ENCODE assay signal across 1 cellular context in genomic region chr3:171704002-171704401, GRCh38.
TF ChIP-seq lines count a peak whose summit lies in the region.

No MANE protein-coding gene starts in this region.

TF ChIP-seq in H1, 55 proteins besides CTCF, POLR2A, EP300 and RAD21 (continued from another document):
- no peak for TF ChIP-seq CTBP2 (IDR thresholded peaks at IDR 0.05; ENCODE audit: borderline replicate concordance, insufficient read depth, insufficient read length, low read length)
- TF ChIP-seq SAP30 (IDR thresholded peaks at IDR 0.05; ENCODE audit: insufficient read depth, insufficient replicate concordance, low read length): no peak
- no peak for TF ChIP-seq RNF2 (IDR thresholded peaks at IDR 0.05; ENCODE audit: borderline replicate concordance, low read depth, low read length, missing control alignments, poor library complexity, severe bottlenecking)
- no peak for TF ChIP-seq KDM5A (IDR thresholded peaks at IDR 0.05; ENCODE audit: low read length)
- no peak for TF ChIP-seq CHD1 (IDR thresholded peaks at IDR 0.05; ENCODE audit: low read depth, low read length)
- no peak for TF ChIP-seq SIRT6 (IDR thresholded peaks at IDR 0.05; ENCODE audit: low read length)
- TF ChIP-seq TEAD4 (IDR thresholded peaks at IDR 0.05; ENCODE audit: low read depth, low read length): no peak
